Comparison of ENCODE assay signal across 16 cellular contexts in the genomic region with DNA sequence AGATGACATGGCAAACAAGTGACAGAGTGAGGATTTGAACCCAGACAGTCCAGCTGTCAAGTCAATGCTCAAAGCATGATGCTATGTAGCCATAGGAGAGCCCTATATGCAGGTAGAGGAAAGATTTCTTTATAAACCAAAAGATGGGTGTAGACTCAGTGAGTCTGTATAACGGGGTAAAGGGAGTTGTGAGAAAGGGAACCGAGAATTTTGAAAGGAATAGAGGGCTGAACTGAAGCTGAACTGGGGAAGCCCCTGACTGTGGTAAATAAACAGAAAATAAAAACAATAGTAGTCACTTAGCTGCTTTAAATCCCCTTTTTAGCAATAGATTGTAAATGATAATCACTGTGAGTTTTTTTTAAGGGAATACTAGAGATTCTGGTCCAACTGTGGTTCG.
DNase-seq lines count a peak whose midpoint lies in the region; ATAC-seq lines count a peak whose summit lies in the region.
"Had no signal": no experiment of that assay in that cellular context is flagged by ENCODE, and none has a peak within 500 bp of the region (broad histone marks: within the 10 kb centered on the region; RNA-seq: fewer than 3 reads in every experiment).

No MANE protein-coding gene starts in this region.

- no peak overlapping the region for H3K27ac Mint-ChIP-seq in activated CD4-positive, alpha-beta memory T cell treated with anti-CD3 and anti-CD28 coated beads, Interleukin-2, amount 10 ng/mL, durations not matched to agents 7 days and 5 days
- no peak overlapping the region for H3K27ac Mint-ChIP-seq in naive thymus-derived CD4-positive, alpha-beta T cell
- H3K27ac Mint-ChIP-seq: T-helper 2 cell treated with Interferon-gamma antibody and Interleukin-4, amounts not matched to agents 5 μg/mL and 100 μg/mL, for 36 hours had no signal

- DNase-seq in NCI-H1417 (lab: John Stamatoyannopoulos, UW) (no peak), G401 (ENCODE audit: low spot score) (no peak)
- DNase-seq in activated CD4-positive, alpha-beta memory T cell treated with anti-CD3 and anti-CD28 coated beads, Interleukin-2, amount 10 ng/mL, durations not matched to agents 7 days and 5 days = no peak
- no peak for DNase-seq in naive thymus-derived CD4-positive, alpha-beta T cell
- DNase-seq: activated CD4-positive, alpha-beta T cell treated with anti-CD3 and anti-CD28 coated beads, Interleukin-2, amount 50 U/mL, for 1 hour; KG1; mesendoderm; NCI-H748 treated with DMSO at 0.1 percent for 48 hours; occipital lobe had no signal

- no peaks in the 10 kb centered on the region for H3K4me1 Mint-ChIP-seq in activated CD4-positive, alpha-beta memory T cell treated with anti-CD3 and anti-CD28 coated beads, Interleukin-2, amount 10 ng/mL, durations not matched to agents 7 days and 5 days
- H3K4me1 Mint-ChIP-seq in naive thymus-derived CD4-positive, alpha-beta T cell = no peaks in the 10 kb centered on the region

- peaks cover 17% of the 10 kb centered on the region for H3K9me3 Mint-ChIP-seq in activated CD4-positive, alpha-beta memory T cell treated with anti-CD3 and anti-CD28 coated beads, Interleukin-2, amount 10 ng/mL, durations not matched to agents 7 days and 5 days
- peaks cover 0 to 7% (median 0%) of the 10 kb centered on the region in 11 donors for H3K9me3 Mint-ChIP-seq in naive thymus-derived CD4-positive, alpha-beta T cell
- H3K9me3 Mint-ChIP-seq: T-helper 2 cell treated with Interferon-gamma antibody and Interleukin-4, amounts not matched to agents 5 μg/mL and 100 μg/mL, for 36 hours had no signal

- H3K4me3 ChIP-seq in naive thymus-derived CD4-positive, alpha-beta T cell (ENCODE audit: low read length) = no peak overlapping the region
- H3K4me3 ChIP-seq: smooth muscle cell, tibial nerve had no signal

- intact Hi-C loops in naive thymus-derived CD4-positive, alpha-beta T cell (cut with micrococcal nuclease) = no loop called here

- in situ Hi-C loops in G401 (cut with HindIII; ENCODE audit: low sequenced_read_pairs) = no loop called here

- no peaks in the 10 kb centered on the region for H3K27me3 Mint-ChIP-seq in activated CD4-positive, alpha-beta memory T cell treated with anti-CD3 and anti-CD28 coated beads, Interleukin-2, amount 10 ng/mL, durations not matched to agents 7 days and 5 days
- peaks cover 0 to under 1% (median 0%) of the 10 kb centered on the region in 5 donors for H3K27me3 Mint-ChIP-seq in naive thymus-derived CD4-positive, alpha-beta T cell

- no peaks in the 10 kb centered on the region for H3K27me3 ChIP-seq in naive thymus-derived CD4-positive, alpha-beta T cell (ENCODE audit: control insufficient read depth in 2 of 2, insufficient read depth in 2 of 2, low read length in 2 of 2)
- H3K27me3 ChIP-seq: tibial nerve had no signal

- H3K4me3 Mint-ChIP-seq in activated CD4-positive, alpha-beta memory T cell treated with anti-CD3 and anti-CD28 coated beads, Interleukin-2, amount 10 ng/mL, durations not matched to agents 7 days and 5 days = no peak overlapping the region
- no peak overlapping the region for H3K4me3 Mint-ChIP-seq in naive thymus-derived CD4-positive, alpha-beta T cell
- H3K4me3 Mint-ChIP-seq: T-helper 2 cell treated with Interferon-gamma antibody and Interleukin-4, amounts not matched to agents 5 μg/mL and 100 μg/mL, for 36 hours had no signal

- no peaks in the 10 kb centered on the region for H3K36me3 ChIP-seq in naive thymus-derived CD4-positive, alpha-beta T cell (ENCODE audit: control insufficient read depth in 2 of 3, insufficient read depth in 3 of 3, low read length in 3 of 3)
- H3K36me3 ChIP-seq: tibial nerve had no signal

- ATAC-seq in GM18498 (IDR thresholded peaks at IDR 0.05; ENCODE audit: unreplicated experiment) (peak; percentile 85), GM19397 (IDR thresholded peaks at IDR 0.05; ENCODE audit: unreplicated experiment) (peak; percentile 59), HG02678 (IDR thresholded peaks at IDR 0.05; ENCODE audit: unreplicated experiment) (peak; percentile 53), HG03439 (IDR thresholded peaks at IDR 0.05; ENCODE audit: unreplicated experiment) (peak; percentile 70)
- no peak for ATAC-seq in naive thymus-derived CD4-positive, alpha-beta T cell

- CTCF ChIA-PET in activated CD4-positive, alpha-beta memory T cell treated with anti-CD3 and anti-CD28 coated beads, Interleukin-2, amount 10 ng/mL, durations not matched to agents 7 days and 5 days (lab: Charles Lee) = no interaction called here
- CTCF ChIA-PET in naive thymus-derived CD4-positive, alpha-beta T cell (lab: Charles Lee) = no interaction called here

- no peaks in the 10 kb centered on the region for H3K4me1 ChIP-seq in naive thymus-derived CD4-positive, alpha-beta T cell (ENCODE audit: control insufficient read depth in 2 of 2, insufficient read depth in 2 of 2, low read length in 2 of 2)
- H3K4me1 ChIP-seq: tibial nerve had no signal

- H3K27ac ChIP-seq in naive thymus-derived CD4-positive, alpha-beta T cell (ENCODE audit: low read depth, low read length) = no peak overlapping the region
- H3K27ac ChIP-seq: tibial nerve had no signal

- no peaks in the 10 kb centered on the region for H3K9me3 ChIP-seq in naive thymus-derived CD4-positive, alpha-beta T cell (ENCODE audit: control insufficient read depth in 2 of 3, low read length in 3 of 3)
- H3K9me3 ChIP-seq: tibial nerve had no signal

- POLR2A ChIA-PET in activated CD4-positive, alpha-beta memory T cell treated with anti-CD3 and anti-CD28 coated beads, Interleukin-2, amount 10 ng/mL, durations not matched to agents 7 days and 5 days (lab: Charles Lee) = no interaction called here
- POLR2A ChIA-PET in naive thymus-derived CD4-positive, alpha-beta T cell (lab: Charles Lee) = no interaction called here

- H3K36me3 Mint-ChIP-seq in activated CD4-positive, alpha-beta memory T cell treated with anti-CD3 and anti-CD28 coated beads, Interleukin-2, amount 10 ng/mL, durations not matched to agents 7 days and 5 days (ENCODE audit: low read depth) = no peaks in the 10 kb centered on the region
- no peaks in the 10 kb centered on the region for H3K36me3 Mint-ChIP-seq in naive thymus-derived CD4-positive, alpha-beta T cell
